ENCODE assay signal across 9 cellular contexts in the genomic region with DNA sequence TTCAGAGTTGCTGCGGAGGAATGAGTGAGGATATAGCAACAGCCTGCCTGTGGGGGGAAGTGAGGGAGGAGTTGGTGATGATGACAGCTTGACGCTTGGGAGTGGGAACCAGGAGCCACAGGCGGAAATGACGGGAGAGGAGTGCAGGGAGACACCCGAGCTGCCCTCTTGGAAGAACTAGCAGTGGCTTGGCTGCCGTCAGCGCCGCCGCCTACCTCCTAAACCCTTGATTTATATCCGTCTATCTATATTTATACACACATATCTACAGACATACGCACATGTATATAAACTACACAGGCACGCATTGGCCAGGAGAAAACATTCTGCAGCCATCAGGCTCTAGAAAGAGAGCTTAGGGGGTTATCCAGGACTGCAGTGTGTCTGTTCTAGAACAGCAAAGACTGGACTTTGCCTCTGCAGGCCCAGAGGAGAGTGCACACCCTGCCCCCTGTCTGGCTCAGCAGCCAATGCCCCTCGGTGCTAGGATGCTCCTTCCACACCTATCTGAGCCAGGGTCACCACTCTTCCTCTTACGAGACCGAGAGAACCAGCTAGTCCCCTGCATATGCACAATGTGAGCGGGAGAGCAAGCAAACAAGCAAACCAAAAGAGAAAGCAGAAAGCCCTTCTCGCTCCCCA. TPM values are rescaled to one million over a fixed set of nuclear protein-coding genes. Genes with fewer than 3 reads are reported as not detected.
A peak's percentile ranks its signal among the peaks of the same experiment; 100 is the strongest.
DNase-seq lines count a peak whose midpoint lies in the region; ATAC-seq, FAIRE-seq and TF ChIP-seq lines count a peak whose summit lies in the region.
"Had no signal": no experiment of that assay in that cellular context is flagged by ENCODE, and none has a peak within 500 bp of the region (broad histone marks: within the 10 kb centered on the region; RNA-seq: fewer than 3 reads in every experiment).

No MANE protein-coding gene starts in this region.

- TF ChIP-seq POLR2A in K562 (conservative IDR thresholded peaks at IDR 0.05) = no peak
- TF ChIP-seq POLR2A in HepG2 (IDR thresholded peaks at IDR 0.05; ENCODE audit: insufficient read depth in 1 of 2, low read depth in 2 of 2, low read length in 2 of 2) = no peak
- no peak for TF ChIP-seq POLR2A in suprapubic skin (IDR thresholded peaks at IDR 0.05)

- H3K4me3 ChIP-seq in MM.1S (ENCODE audit: low read length) = peak overlapping the region; percentile 41
- H3K4me3 ChIP-seq in K562 = no peak overlapping the region
- no peak overlapping the region for H3K4me3 ChIP-seq in HepG2 (replicated peaks in 1 of 3; ENCODE audit: insufficient read depth in 1 of 3, low read depth in 2 of 3, low read length in 3 of 3)
- H3K4me3 ChIP-seq in suprapubic skin = peak overlapping the region; percentile 2

- H3K79me2 ChIP-seq in MM.1S (ENCODE audit: low read length) = no peaks in the 10 kb centered on the region
- H3K79me2 ChIP-seq in K562 (ENCODE audit: control insufficient read depth, insufficient read depth, low read length) = no peaks in the 10 kb centered on the region
- H3K79me2 ChIP-seq in HepG2 (ENCODE audit: insufficient read depth, low read length) = no peaks in the 10 kb centered on the region

- ATAC-seq in K562 (peak; percentile 52), HepG2 (peak; percentile 79), GM21515 (IDR thresholded peaks at IDR 0.05; ENCODE audit: unreplicated experiment) (no peak)

- no peaks in the 10 kb centered on the region for H3F3A ChIP-seq in MM.1S (ENCODE audit: insufficient read depth, low read length)

- H3K4me1 ChIP-seq in MM.1S (ENCODE audit: low read length) (no peaks in the 10 kb centered on the region), K562 (replicated peaks in 1 of 2; ENCODE audit: control insufficient read depth in 2 of 2, insufficient read depth in 2 of 2, low read length in 2 of 2) (peaks cover 0 to 4% of the 10 kb centered on the region in 2 experiments; a peak in 1 of 5 replicates), HepG2 (ENCODE audit: insufficient read depth, low read length) (peaks cover 16% of the 10 kb centered on the region), suprapubic skin (peaks cover 48% of the 10 kb centered on the region)

- no peak overlapping the region for H3K27ac ChIP-seq in MM.1S (ENCODE audit: low read length)
- H3K27ac ChIP-seq in K562 (ENCODE audit: extremely low read depth, low read depth, low read length) = no peak overlapping the region
- H3K27ac ChIP-seq in HepG2 (ENCODE audit: extremely low read length, insufficient read depth, low read length) = no peak overlapping the region
- H3K27ac ChIP-seq in suprapubic skin = peak overlapping the region; percentile 69

- CTCF ChIA-PET in K562 (lab: Yijun Ruan, JAX; ENCODE audit: low intra/inter-chr PET ratio) (no interaction called here), HepG2 (lab: Yijun Ruan, JAX; ENCODE audit: low intra/inter-chr PET ratio, low total read pairs) (no interaction called here)

- H3K9me1 ChIP-seq in K562 (ENCODE audit: control insufficient read depth, insufficient read depth, low read length) = peaks cover 3% of the 10 kb centered on the region

- H4K20me1 ChIP-seq in MM.1S (ENCODE audit: insufficient read depth, low read length) (no peaks in the 10 kb centered on the region), K562 (replicated peaks; ENCODE audit: control insufficient read depth, insufficient read depth, low read length) (no peaks in the 10 kb centered on the region), HepG2 (ENCODE audit: insufficient read depth, low read length) (0 out of 2 replicates have a peak, but pooled peaks cover 2% of the 10 kb centered on the region)

- H3K4me2 ChIP-seq in MM.1S (ENCODE audit: low read depth, low read length) = peak overlapping the region; percentile 68
- peak overlapping the region; percentile 12; the same call in 1 of the 2 replicates for H3K4me2 ChIP-seq in K562 (ENCODE audit: insufficient read depth, low read length)
- peak overlapping the region; percentile 27; the same call in 1 of the 2 replicates for H3K4me2 ChIP-seq in HepG2 (ENCODE audit: low read depth, low read length)

- DNase-seq in MM.1S (peak; percentile 57), K562 (ENCODE audit: extremely low read depth in 1 of 4, low spot score in 3 of 4) (no peak), HepG2 (ENCODE audit: low spot score) (no peak), suprapubic skin (ENCODE audit: low spot score in 2 of 2) (peak; percentile 85 to 88), NOMO-1 treated with dmso at 0.1 percent for 144 hours (lab: John Stamatoyannopoulos, UW; ENCODE audit: unreplicated experiment) (no peak), kidney glomerular epithelial cell (lab: John Stamatoyannopoulos, UW) (no peak), NCI-H1048 (lab: John Stamatoyannopoulos, UW) (no peak)
- DNase-seq: SW 1271 had no signal

- peak overlapping the region; percentile 26; the same call in 1 of the 2 replicates for H3K9ac ChIP-seq in MM.1S (ENCODE audit: low read length)
- H3K9ac ChIP-seq in K562 (ENCODE audit: insufficient read depth in 1 of 2, low read depth in 2 of 2, low read length in 2 of 2) = no peak overlapping the region
- H3K9ac ChIP-seq in HepG2 (ENCODE audit: insufficient read depth, low read depth, low read length) = no peak overlapping the region

- BruUV-seq in K562 (replicated peaks; lab: Mats Ljungman, UMichigan) (no TSS peak), HepG2 (replicated peaks; lab: Mats Ljungman, UMichigan) (no TSS peak)

- TF ChIP-seq CTCF in MM.1S (IDR thresholded peaks at IDR 0.05; ENCODE audit: low read length) (no peak), K562 (IDR thresholded peaks at IDR 0.05 in 2 of 3, conservative IDR thresholded peaks at IDR 0.05 in 1 of 3; ENCODE audit: insufficient read depth in 2 of 3, low read depth in 1 of 3, low read length in 3 of 3) (no peak), HepG2 (CRISPR knock-in tag; IDR thresholded peaks at IDR 0.05) (no peak), suprapubic skin (IDR thresholded peaks at IDR 0.05) (no peak)

- intact Hi-C loops in K562 (cut with micrococcal nuclease) (no loop called here), HepG2 (cut with micrococcal nuclease; ENCODE audit: unreplicated experiment) (no loop called here)

- H3K9me2 ChIP-seq in MM.1S (replicated peaks; ENCODE audit: insufficient read depth, low read length) = no peaks in the 10 kb centered on the region

- H3K36me3 ChIP-seq in MM.1S (replicated peaks; ENCODE audit: insufficient read depth, low read length) (no peaks in the 10 kb centered on the region), K562 (ENCODE audit: control insufficient read depth, insufficient read depth, low read length) (no peaks in the 10 kb centered on the region), HepG2 (replicated peaks in 1 of 2; ENCODE audit: control insufficient read depth in 1 of 2, insufficient read depth in 2 of 2, low read length in 2 of 2) (no peaks in the 10 kb centered on the region), suprapubic skin (no peaks in the 10 kb centered on the region)

- in situ Hi-C loops in K562 (cut with MboI) = no loop called here
- in situ Hi-C loops in HepG2 (cut with HindIII; ENCODE audit: extremely low pct_ligation_motif_present, low pct_unique_long_range_greater_than_20kb) = no loop called here

- H3K27me3 ChIP-seq in MM.1S (replicated peaks; ENCODE audit: insufficient read depth, low read length) (no peaks in the 10 kb centered on the region), K562 (ENCODE audit: control insufficient read depth in 2 of 2, insufficient read depth in 2 of 2, low read length in 2 of 2) (peaks cover 0 to 8% of the 10 kb centered on the region in 2 experiments; a peak in 2 of 5 replicates), HepG2 (ENCODE audit: control insufficient read depth in 1 of 2, insufficient read depth in 2 of 2, low read length in 2 of 2) (peaks cover 3 to 21% of the 10 kb centered on the region in 2 experiments), suprapubic skin (no peaks in the 10 kb centered on the region)

- TF ChIP-seq RAD21 in K562 (CRISPR knock-in tag; conservative IDR thresholded peaks at IDR 0.05 in 1 of 2, IDR thresholded peaks at IDR 0.05 in 1 of 2) (no peak), HepG2 (CRISPR knock-in tag; IDR thresholded peaks at IDR 0.05) (no peak)

- WGBS in K562 (ENCODE audit: insufficient coverage, low coverage, missing lambda C conversion rate) = 6% methylated on average over 16 of the region's 17 CpGs
- 37% methylated on average over 17 of the region's 17 CpGs for WGBS in HepG2 (ENCODE audit: low lambda C conversion rate)
- WGBS in suprapubic skin = 29% methylated on average over 17 of the region's 17 CpGs

- TF ChIP-seq EP300 in K562 (IDR thresholded peaks at IDR 0.05; ENCODE audit: low read length) (no peak), HepG2 (IDR thresholded peaks at IDR 0.05; ENCODE audit: low read depth in 2 of 2, low read length in 2 of 2) (no peak), HepG2 (CRISPR knock-in tag; IDR thresholded peaks at IDR 0.05; ENCODE audit: borderline replicate concordance) (no peak), suprapubic skin (IDR thresholded peaks at IDR 0.05) (no peak)

- POLR2A ChIA-PET in K562 (lab: Yijun Ruan, JAX) (interaction anchor here (0.7 to 1.1 kb wide), 3 partner anchors 9 to 14 kb away, joined by 3 read pairs; no protein-coding TSS in a partner anchor), HepG2 (lab: Yijun Ruan, JAX) (no interaction called here)

- FAIRE-seq in K562 (lab: Jason Lieb, UNC) (no peak), HepG2 (lab: Jason Lieb, UNC) (no peak)

- H2AFZ ChIP-seq in MM.1S (ENCODE audit: low read length) = peak overlapping the region; percentile 71
- 0 out of 2 replicates have a peak overlapping the region, but pooled peaks have one; percentile 30 for H2AFZ ChIP-seq in K562 (ENCODE audit: low read depth, low read length)
- no peak overlapping the region for H2AFZ ChIP-seq in HepG2 (ENCODE audit: low read length)

- H3K9me3 ChIP-seq in MM.1S (replicated peaks; ENCODE audit: insufficient read depth, low read length) = no peaks in the 10 kb centered on the region
- H3K9me3 ChIP-seq in K562 (replicated peaks; ENCODE audit: control insufficient read depth, insufficient read depth, low read depth, low read length) = no peaks in the 10 kb centered on the region
- no peaks in the 10 kb centered on the region for H3K9me3 ChIP-seq in HepG2 (ENCODE audit: low read length)
- no peaks in the 10 kb centered on the region for H3K9me3 ChIP-seq in suprapubic skin

RNA-seq across cellular contexts. Expression of a gene that starts 45.3 kb away (rescaled TPM):
- total RNA-seq in K562 (2011; cell fraction: chromatin; rRNA removed; ENCODE audit: low replicate concordance) = 7.7 and 11.5 TPM in 2 replicates
- total RNA-seq in K562 (2011; cell fraction: nucleolus; rRNA removed) = 7.8 and 9.0 TPM in 2 replicates
- total RNA-seq in K562 (2011; cell fraction: nucleoplasm; rRNA removed) = 10.5 and 11.5 TPM in 2 replicates
- 31.9 and 36.4 TPM in 2 replicates for total RNA-seq in K562 (2014; rRNA removed)
- total RNA-seq in K562 (2014; rRNA removed; fragmentation: Illumina TruSeq; extraction: Trizol) = 19.8 and 22.1 TPM in 2 replicates
- 20.8 and 21.9 TPM in 2 replicates for total RNA-seq in K562 (2015; rRNA removed; fragmentation: Illumina TruSeq; extraction: Trizol)
- 24.4 and 29.0 TPM in 2 replicates for total RNA-seq in K562 (2021)
- 13.5 and 19.5 TPM in 2 replicates for polyA plus RNA-seq in K562 (2011; rRNA removed)
- polyA plus RNA-seq in K562 (2011; cell fraction: cytosol; rRNA removed) = 15.3 and 15.8 TPM in 2 replicates
- 9.4 and 11.3 TPM in 2 replicates for polyA plus RNA-seq in K562 (2011; cell fraction: nucleus; rRNA removed)
- 24.1 and 29.7 TPM in 2 replicates for polyA plus RNA-seq in K562 (2012)
- 15.8 and 23.4 TPM in 2 replicates for polyA plus RNA-seq in K562 (2014; fragmentation: Illumina TruSeq; extraction: Trizol)
- polyA plus RNA-seq in K562 (2014; fragmentation: Nextera tagmentation; extraction: Ambion mirVana) = 1 to 10 TPM; 1.5 to 2.5 TPM
- 39.1 and 43.4 TPM in 2 replicates for polyA plus RNA-seq in K562 (2014; rRNA removed)
- polyA minus RNA-seq in K562 (2011; rRNA and poly(A)+ RNA removed) = 8.7 and 10.9 TPM in 2 replicates
- 4.7 and 7.5 TPM in 2 replicates for polyA minus RNA-seq in K562 (2011; cell fraction: cytosol; rRNA and poly(A)+ RNA removed)
- 3.4 and 4.9 TPM in 2 replicates for polyA minus RNA-seq in K562 (2011; cell fraction: nucleus; rRNA and poly(A)+ RNA removed)
- 60.5 and 62.4 TPM in 2 replicates for total RNA-seq in HepG2 (2016; rRNA removed; fragmentation: Illumina TruSeq; extraction: Trizol)
- 11.1 and 11.7 TPM in 2 replicates for total RNA-seq in HepG2 (2016; cell fraction: cytosol; rRNA removed; fragmentation: Illumina TruSeq; extraction: Trizol; ENCODE audit: low read depth)
- total RNA-seq in HepG2 (2016; cell fraction: insoluble cytoplasmic fraction; rRNA removed; fragmentation: Illumina TruSeq; extraction: Trizol) = 62.2 and 63.0 TPM in 2 replicates
- total RNA-seq in HepG2 (2016; cell fraction: membrane; rRNA removed; fragmentation: Illumina TruSeq; extraction: Trizol) = 35.0 and 37.6 TPM in 2 replicates
- total RNA-seq in HepG2 (2016; cell fraction: nucleus; rRNA removed; fragmentation: Illumina TruSeq; extraction: Trizol) = 29.3 and 33.3 TPM in 2 replicates
- polyA plus RNA-seq in HepG2 (2011; rRNA removed) = 26.0 and 28.4 TPM in 2 replicates
- polyA plus RNA-seq in HepG2 (2011; cell fraction: cytosol; rRNA removed) = 28.8 and 31.3 TPM in 2 replicates
- 9.3 and 9.9 TPM in 2 replicates for polyA plus RNA-seq in HepG2 (2011; cell fraction: nucleus; rRNA removed)
- 40.7 and 43.6 TPM in 2 replicates for polyA plus RNA-seq in HepG2 (2012)
- polyA plus RNA-seq in HepG2 (2016; cell fraction: cytosol; fragmentation: Illumina TruSeq; extraction: Trizol; ENCODE audit: low read depth) = 9.6 and 9.9 TPM in 2 replicates
- polyA plus RNA-seq in HepG2 (2016; cell fraction: insoluble cytoplasmic fraction; fragmentation: Illumina TruSeq; extraction: Trizol; ENCODE audit: low read depth) = 85.1 and 85.2 TPM in 2 replicates
- polyA plus RNA-seq in HepG2 (2016; cell fraction: membrane; fragmentation: Illumina TruSeq; extraction: Trizol; ENCODE audit: low read depth) = 27.9 and 30.4 TPM in 2 replicates
- polyA plus RNA-seq in HepG2 (2016; cell fraction: nucleus; fragmentation: Illumina TruSeq; extraction: Trizol; ENCODE audit: insufficient read depth, low read depth) = 55.9 and 56.3 TPM in 2 replicates
- 7.2 and 10.5 TPM in 2 replicates for polyA minus RNA-seq in HepG2 (2011; rRNA and poly(A)+ RNA removed; ENCODE audit: low replicate concordance)
- 18.7 and 19.4 TPM in 2 replicates for polyA minus RNA-seq in HepG2 (2011; cell fraction: cytosol; rRNA and poly(A)+ RNA removed)
- polyA minus RNA-seq in HepG2 (2011; cell fraction: nucleus; rRNA and poly(A)+ RNA removed) = 8.4 and 9.0 TPM in 2 replicates
- 10 to 100 TPM; 12.8 to 26.5 (median 17.7) TPM for total RNA-seq in suprapubic skin

RNA-seq across cellular contexts. Expression of a gene that starts 54.8 kb away (rescaled TPM):
- total RNA-seq in K562 (2011; cell fraction: chromatin; rRNA removed; ENCODE audit: low replicate concordance) = 103 and 328 TPM in 2 replicates
- 46.2 and 74.2 TPM in 2 replicates for total RNA-seq in K562 (2011; cell fraction: nucleolus; rRNA removed)
- 129 and 198 TPM in 2 replicates for total RNA-seq in K562 (2011; cell fraction: nucleoplasm; rRNA removed)
- total RNA-seq in K562 (2014; rRNA removed) = 23.6 and 25.0 TPM in 2 replicates
- 35.8 and 38.9 TPM in 2 replicates for total RNA-seq in K562 (2014; rRNA removed; fragmentation: Illumina TruSeq; extraction: Trizol)
- total RNA-seq in K562 (2015; rRNA removed; fragmentation: Illumina TruSeq; extraction: Trizol) = 40.0 and 41.0 TPM in 2 replicates
- total RNA-seq in K562 (2021) = 30.2 and 30.8 TPM in 2 replicates
- 30.6 and 31.5 TPM in 2 replicates for polyA plus RNA-seq in K562 (2011; rRNA removed)
- 7.6 and 12.9 TPM in 2 replicates for polyA plus RNA-seq in K562 (2011; cell fraction: cytosol; rRNA removed)
- polyA plus RNA-seq in K562 (2011; cell fraction: nucleus; rRNA removed) = 52.3 and 82.5 TPM in 2 replicates
- polyA plus RNA-seq in K562 (2012) = 11.9 and 21.8 TPM in 2 replicates
- polyA plus RNA-seq in K562 (2014; fragmentation: Illumina TruSeq; extraction: Trizol) = 20.2 and 23.4 TPM in 2 replicates
- polyA plus RNA-seq in K562 (2014; fragmentation: Nextera tagmentation; extraction: Ambion mirVana) = 1 to 10 TPM; 7.2 to 9.4 TPM
- polyA plus RNA-seq in K562 (2014; rRNA removed) = 21.8 and 28.3 TPM in 2 replicates
- polyA minus RNA-seq in K562 (2011; rRNA and poly(A)+ RNA removed) = 95.2 and 122 TPM in 2 replicates
- 20.7 and 21.6 TPM in 2 replicates for polyA minus RNA-seq in K562 (2011; cell fraction: cytosol; rRNA and poly(A)+ RNA removed)
- 103 and 159 TPM in 2 replicates for polyA minus RNA-seq in K562 (2011; cell fraction: nucleus; rRNA and poly(A)+ RNA removed)
- 32.6 and 35.1 TPM in 2 replicates for total RNA-seq in HepG2 (2016; rRNA removed; fragmentation: Illumina TruSeq; extraction: Trizol)
- total RNA-seq in HepG2 (2016; cell fraction: cytosol; rRNA removed; fragmentation: Illumina TruSeq; extraction: Trizol; ENCODE audit: low read depth) = 21.2 and 26.3 TPM in 2 replicates
- 34.3 and 35.4 TPM in 2 replicates for total RNA-seq in HepG2 (2016; cell fraction: insoluble cytoplasmic fraction; rRNA removed; fragmentation: Illumina TruSeq; extraction: Trizol)
- 18.6 and 21.1 TPM in 2 replicates for total RNA-seq in HepG2 (2016; cell fraction: membrane; rRNA removed; fragmentation: Illumina TruSeq; extraction: Trizol)
- total RNA-seq in HepG2 (2016; cell fraction: nucleus; rRNA removed; fragmentation: Illumina TruSeq; extraction: Trizol) = 91.6 and 95.2 TPM in 2 replicates
- polyA plus RNA-seq in HepG2 (2011; rRNA removed) = 14.2 and 16.4 TPM in 2 replicates
- 4.5 and 7.5 TPM in 2 replicates for polyA plus RNA-seq in HepG2 (2011; cell fraction: cytosol; rRNA removed)
- polyA plus RNA-seq in HepG2 (2011; cell fraction: nucleus; rRNA removed) = 45.8 and 48.3 TPM in 2 replicates
- polyA plus RNA-seq in HepG2 (2012) = 12.4 and 13.2 TPM in 2 replicates
- polyA plus RNA-seq in HepG2 (2016; cell fraction: cytosol; fragmentation: Illumina TruSeq; extraction: Trizol; ENCODE audit: low read depth) = 4.6 and 5.5 TPM in 2 replicates
- 15.5 and 17.1 TPM in 2 replicates for polyA plus RNA-seq in HepG2 (2016; cell fraction: insoluble cytoplasmic fraction; fragmentation: Illumina TruSeq; extraction: Trizol; ENCODE audit: low read depth)
- polyA plus RNA-seq in HepG2 (2016; cell fraction: membrane; fragmentation: Illumina TruSeq; extraction: Trizol; ENCODE audit: low read depth) = 4.7 and 5.3 TPM in 2 replicates
- 52.8 and 56.9 TPM in 2 replicates for polyA plus RNA-seq in HepG2 (2016; cell fraction: nucleus; fragmentation: Illumina TruSeq; extraction: Trizol; ENCODE audit: insufficient read depth, low read depth)
- 30.8 and 54.1 TPM in 2 replicates for polyA minus RNA-seq in HepG2 (2011; rRNA and poly(A)+ RNA removed; ENCODE audit: low replicate concordance)
- 12.9 and 20.4 TPM in 2 replicates for polyA minus RNA-seq in HepG2 (2011; cell fraction: cytosol; rRNA and poly(A)+ RNA removed)
- 182 and 228 TPM in 2 replicates for polyA minus RNA-seq in HepG2 (2011; cell fraction: nucleus; rRNA and poly(A)+ RNA removed)
- 10 to 100 TPM; 36.1 to 93.8 (median 57.2) TPM for total RNA-seq in suprapubic skin

Comparison
In these comparisons a context has a peak if more than half of its experiments do, and no peak if none do; other contexts are left out.
1. DNase-seq: peak in MM.1S (single experiment) and suprapubic skin (2 of 2); none in K562 (0 of 4), HepG2 (single experiment), NOMO-1 treated with dmso at 0.1 percent for 144 hours (single experiment), kidney glomerular epithelial cell (single experiment) and NCI-H1048 (single experiment).
2. H3K4me2 ChIP-seq: peak in every context shown above with its lines; median percentile 68 in MM.1S; 27 in HepG2; 12 in K562.
3. H3K4me3 ChIP-seq: peak in MM.1S (single experiment) and suprapubic skin (single experiment); none in K562 (single experiment) and HepG2 (0 of 3).